13 cellular contexts compared by ENCODE assay signal in the genomic region with DNA sequence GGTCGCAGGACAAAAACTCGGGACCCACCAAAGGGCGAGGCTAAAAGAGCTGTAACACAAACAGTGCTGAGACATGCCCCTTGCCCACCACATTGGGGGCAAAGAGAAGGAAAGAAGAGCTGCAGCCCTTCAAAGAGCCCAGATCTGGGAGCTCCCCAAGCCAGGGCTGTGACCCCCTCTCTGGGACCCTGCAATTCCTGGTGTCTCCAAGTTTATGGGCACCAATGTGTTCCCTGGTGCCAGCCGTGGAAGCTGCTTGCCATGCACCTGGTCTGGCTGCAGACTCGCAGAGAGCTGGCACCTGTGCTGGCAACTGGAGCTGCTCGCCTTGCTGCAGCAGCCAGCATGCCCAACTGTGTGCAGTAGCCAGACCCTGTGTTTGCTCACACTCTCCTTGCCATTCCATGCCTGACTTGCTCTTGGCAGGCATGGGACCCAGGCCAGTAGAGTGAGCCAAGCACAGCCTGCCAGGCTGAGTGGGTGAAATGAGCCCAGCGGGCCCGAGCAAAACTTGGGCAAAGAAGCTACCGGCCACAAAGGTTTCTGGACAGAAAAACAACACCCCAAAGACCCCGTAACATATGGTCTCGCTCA. TPM values are rescaled to one million over a fixed set of nuclear protein-coding genes. Genes with fewer than 3 reads are reported as not detected.
A peak's percentile ranks its signal among the peaks of the same experiment; 100 is the strongest.
DNase-seq lines count a peak whose midpoint lies in the region; ATAC-seq and TF ChIP-seq lines count a peak whose summit lies in the region.
"Had no signal": no experiment of that assay in that cellular context is flagged by ENCODE, and none has a peak within 500 bp of the region (broad histone marks: within the 10 kb centered on the region; RNA-seq: fewer than 3 reads in every experiment).

No MANE protein-coding gene starts in this region.

- no peak overlapping the region for H3K4me3 Mint-ChIP-seq in WTC11
- H3K4me3 Mint-ChIP-seq: activated T-cell treated with anti-CD3 and anti-CD28 coated beads, Interleukin-2, amount 50 U/mL, for 72 hours; CD4-positive, CD25-positive, alpha-beta regulatory T cell had no signal

- ATAC-seq in WTC11 (peak; percentile 29), left ventricle myocardium superior (peak; percentile 95), gastrocnemius medialis (peak in 1 of 2 donors; percentile 84)
- ATAC-seq: activated T-cell treated with anti-CD3 and anti-CD28 coated beads, Interleukin-2, amount 50 U/mL, for 72 hours had no signal

- in situ Hi-C loops in gastrocnemius medialis (cut with MboI; ENCODE audit: low sequenced_read_pairs in 4 of 4), result no loop called here

- H3K4me3 ChIP-seq in gastrocnemius medialis (no peak overlapping the region), esophagus squamous epithelium (no peak overlapping the region), MG63 (no peak overlapping the region), Peyer's patch (no peak overlapping the region)

- H3K27me3 Mint-ChIP-seq in WTC11 (ENCODE audit: low read depth), result no peaks in the 10 kb centered on the region
- H3K27me3 Mint-ChIP-seq: CD4-positive, CD25-positive, alpha-beta regulatory T cell had no signal

- TF ChIP-seq CTCF in WTC11 (IDR thresholded peaks at IDR 0.05) (no peak), gastrocnemius medialis (IDR thresholded peaks at IDR 0.05 in 4 of 5, conservative IDR thresholded peaks at IDR 0.05 in 1 of 5) (no peak), esophagus squamous epithelium (IDR thresholded peaks at IDR 0.05) (no peak), Peyer's patch (IDR thresholded peaks at IDR 0.05) (no peak)

- H3K27ac Mint-ChIP-seq in WTC11, result no peak overlapping the region
- H3K27ac Mint-ChIP-seq: activated T-cell treated with anti-CD3 and anti-CD28 coated beads, Interleukin-2, amount 50 U/mL, for 72 hours; CD4-positive, CD25-positive, alpha-beta regulatory T cell had no signal

- no peaks in the 10 kb centered on the region for H3K4me1 Mint-ChIP-seq in WTC11

- peaks cover 30% of the 10 kb centered on the region for H3K9me3 Mint-ChIP-seq in WTC11

- WGBS in esophagus squamous epithelium, 2 donors, result 49 to 50% methylated on average over 7 to 8 of the region's 11 CpGs

- DNase-seq in NCI-H2196 treated with DMSO at 0.1 percent for 48 hours (lab: John Stamatoyannopoulos, UW; ENCODE audit: unreplicated experiment) (peak; percentile 71), WTC11 (ENCODE audit: low spot score) (no peak), left ventricle myocardium superior (peak; percentile 76), gastrocnemius medialis (peak in 1 of 2 donors; percentile 44), esophagus squamous epithelium (lab: John Stamatoyannopoulos, UW) (no peak), HEK293T (ENCODE audit: extremely low spot score) (no peak), MG63 (no peak), Peyer's patch (no peak)
- DNase-seq: activated CD4-positive, alpha-beta T cell treated with anti-CD3 and anti-CD28 coated beads for 4 hours; activated T-cell treated with anti-CD3 and anti-CD28 coated beads, Interleukin-2, amount 50 U/mL, for 72 hours; CD4-positive, CD25-positive, alpha-beta regulatory T cell; NCI-H1048; stimulated activated CD4-positive, alpha-beta T cell treated with anti-CD3 and anti-CD28 coated beads, Interleukin-4, amount 100 ng/mL, for 1 hour had no signal

- peak overlapping the region in 3 of 4 donors; percentile 33 to 46 (median 44) for H3K27ac ChIP-seq in gastrocnemius medialis
- no peak overlapping the region for H3K27ac ChIP-seq in esophagus squamous epithelium
- no peak overlapping the region for H3K27ac ChIP-seq in Peyer's patch

- peaks cover 0 to 14% (median 0%) of the 10 kb centered on the region in 3 donors for H3K9me3 ChIP-seq in gastrocnemius medialis
- peaks cover 0 to 17% (median 17%) of the 10 kb centered on the region in 3 donors for H3K9me3 ChIP-seq in esophagus squamous epithelium
- H3K9me3 ChIP-seq in MG63, result peaks cover 17% of the 10 kb centered on the region
- peaks cover 0 to 6% (median 0%) of the 10 kb centered on the region in 4 donors for H3K9me3 ChIP-seq in Peyer's patch

- intact Hi-C loops in left ventricle myocardium superior (cut with micrococcal nuclease), result loop anchor here (10.0 kb wide), 1 partner anchor 53 kb away; no protein-coding TSS in a partner anchor
- intact Hi-C loops in gastrocnemius medialis (cut with DNase I; ENCODE audit: low total_unique reads), result no loop called here
- intact Hi-C loops in esophagus squamous epithelium (cut with DNase I), result no loop called here

- peaks cover 3% of the 10 kb centered on the region for H3K36me3 Mint-ChIP-seq in WTC11

- CTCF ChIA-PET in WTC11 (lab: Charles Lee) (interaction anchor here (0.9 to 1.8 kb wide), 6 partner anchors 16 to 209 kb away, joined by 3 to 12 read pairs (median 5); a partner anchor contains a TSS), HEK293T (lab: Yijun Ruan, JAX) (no interaction called here)

- H3K27me3 ChIP-seq in gastrocnemius medialis (no peaks in the 10 kb centered on the region), esophagus squamous epithelium (no peaks in the 10 kb centered on the region), MG63 (no peaks in the 10 kb centered on the region), Peyer's patch (no peaks in the 10 kb centered on the region)

- no peak for TF ChIP-seq POLR2A in gastrocnemius medialis (IDR thresholded peaks at IDR 0.05)
- TF ChIP-seq POLR2A in esophagus squamous epithelium (IDR thresholded peaks at IDR 0.05), result no peak
- TF ChIP-seq POLR2A in Peyer's patch (IDR thresholded peaks at IDR 0.05), result no peak

- H3K36me3 ChIP-seq in gastrocnemius medialis (peaks cover 0 to 8% of the 10 kb centered on the region in 2 donors), esophagus squamous epithelium (peaks cover 0 to 29% (median 0%) of the 10 kb centered on the region in 3 donors), MG63 (peaks cover 14% of the 10 kb centered on the region), Peyer's patch (peaks cover 0 to 18% (median 0%) of the 10 kb centered on the region in 3 donors)

- POLR2A ChIA-PET in WTC11 (lab: Charles Lee) (interaction anchor here (1.1 kb wide), 1 partner anchor 106 kb away, joined by 3 read pairs; a partner anchor contains a TSS), HEK293T (lab: Yijun Ruan, JAX) (interaction anchor here (1.3 kb wide), 1 partner anchor 16 kb away, joined by 3 read pairs; a partner anchor contains a TSS)

- H3K4me1 ChIP-seq in gastrocnemius medialis, result peaks cover 0 to 3% of the 10 kb centered on the region in 2 donors
- H3K4me1 ChIP-seq in esophagus squamous epithelium, result peaks cover 0 to 19% (median 0%) of the 10 kb centered on the region in 3 donors
- no peaks in the 10 kb centered on the region for H3K4me1 ChIP-seq in Peyer's patch

TF ChIP-seq in HEK293T, 16 proteins besides CTCF, POLR2A, EP300 and RAD21:
- no peak for TF ChIP-seq FOXK2 (IDR thresholded peaks at IDR 0.05)
- TF ChIP-seq ARNT (IDR thresholded peaks at IDR 0.05), result no peak
- TF ChIP-seq FOXA1 (IDR thresholded peaks at IDR 0.05), result no peak
- no peak for TF ChIP-seq FOXM1 (IDR thresholded peaks at IDR 0.05; ENCODE audit: borderline replicate concordance)
- TF ChIP-seq SUZ12 (IDR thresholded peaks at IDR 0.05), result no peak
- TF ChIP-seq ZNF384 (IDR thresholded peaks at IDR 0.05), result no peak
- no peak for TF ChIP-seq ELF4 (IDR thresholded peaks at IDR 0.05)
- no peak for TF ChIP-seq NFRKB (IDR thresholded peaks at IDR 0.05)
- TF ChIP-seq TARDBP (IDR thresholded peaks at IDR 0.05), result no peak
- no peak for TF ChIP-seq SP1 (IDR thresholded peaks at IDR 0.05)
- TF ChIP-seq CTBP1 (IDR thresholded peaks at IDR 0.05; ENCODE audit: borderline replicate concordance), result no peak
- no peak for TF ChIP-seq HDGF (IDR thresholded peaks at IDR 0.05; ENCODE audit: borderline replicate concordance)
- TF ChIP-seq, protein P1, sequence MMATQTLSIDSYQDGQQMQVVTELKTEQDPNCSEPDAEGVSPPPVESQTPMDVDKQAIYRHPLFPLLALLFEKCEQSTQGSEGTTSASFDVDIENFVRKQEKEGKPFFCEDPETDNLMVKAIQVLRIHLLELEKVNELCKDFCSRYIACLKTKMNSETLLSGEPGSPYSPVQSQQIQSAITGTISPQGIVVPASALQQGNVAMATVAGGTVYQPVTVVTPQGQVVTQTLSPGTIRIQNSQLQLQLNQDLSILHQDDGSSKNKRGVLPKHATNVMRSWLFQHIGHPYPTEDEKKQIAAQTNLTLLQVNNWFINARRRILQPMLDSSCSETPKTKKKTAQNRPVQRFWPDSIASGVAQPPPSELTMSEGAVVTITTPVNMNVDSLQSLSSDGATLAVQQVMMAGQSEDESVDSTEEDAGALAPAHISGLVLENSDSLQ (IDR thresholded peaks at IDR 0.05), result no peak
- TF ChIP-seq BHLHE40 (IDR thresholded peaks at IDR 0.05; ENCODE audit: borderline replicate concordance), result no peak
- TF ChIP-seq L3MBTL2 (conservative IDR thresholded peaks at IDR 0.05), result no peak
- TF ChIP-seq LEF1 (IDR thresholded peaks at IDR 0.05; ENCODE audit: borderline replicate concordance), result no peak

RNA-seq across cellular contexts. Expression of a gene that starts 16.0 kb away (rescaled TPM):
- total RNA-seq in WTC11 (2021) (12.5 to 15.0 TPM (median 14.6 TPM) in 3 replicates), left ventricle myocardium superior (22.1 TPM), gastrocnemius medialis (10 to 100 TPM; 10.9 to 25.7 (median 14.9) TPM), esophagus squamous epithelium (10 to 100 TPM; 10.9 to 23.5 (median 15.7) TPM), Peyer's patch (10 to 100 TPM; 11.4 to 28.9 (median 17.5) TPM)
- 21.1 and 32.9 TPM in 2 replicates for total RNA-seq in MG63 (2014; rRNA removed; shearing (Covaris generic); ENCODE audit: low replicate concordance)

RNA-seq across cellular contexts. Expression of a gene that starts 16.1 kb away (rescaled TPM):
- 97.7 to 112 TPM (median 110 TPM) in 3 replicates for total RNA-seq in WTC11 (2021)
- total RNA-seq in left ventricle myocardium superior, result 210 TPM
- total RNA-seq in gastrocnemius medialis, result 100 to 1,000 TPM in 1 of 4 donors, 10 to 100 TPM in 3; 48.3 to 113 (median 70.5) TPM
- 100 to 1,000 TPM in 1 of 4 donors, 10 to 100 TPM in 3; 34.5 to 128 (median 49.5) TPM for total RNA-seq in esophagus squamous epithelium
- 92.9 and 136 TPM in 2 replicates for total RNA-seq in MG63 (2014; rRNA removed; shearing (Covaris generic); ENCODE audit: low replicate concordance)
- 100 to 1,000 TPM in 2 of 4 donors, 10 to 100 TPM in 2; 81.1 to 121 (median 97.3) TPM for total RNA-seq in Peyer's patch

RNA-seq across cellular contexts. Expression of a gene that starts 24.6 kb away (rescaled TPM):
- total RNA-seq in WTC11 (2021) (165 to 186 TPM (median 178 TPM) in 3 replicates), left ventricle myocardium superior (89.4 TPM), gastrocnemius medialis (10 to 100 TPM; 49.8 to 77.8 (median 65.7) TPM), esophagus squamous epithelium (10 to 100 TPM; 31.9 to 69.2 (median 48.6) TPM), Peyer's patch (10 to 100 TPM; 55.9 to 90.8 (median 74.5) TPM)
- 59.5 and 111 TPM in 2 replicates for total RNA-seq in MG63 (2014; rRNA removed; shearing (Covaris generic); ENCODE audit: low replicate concordance)

RNA-seq across cellular contexts. Expression of a gene that starts 31.8 kb away (rescaled TPM):
- 36.2 to 51.4 TPM (median 44.8 TPM) in 3 replicates for total RNA-seq in WTC11 (2021)
- 77.7 TPM for total RNA-seq in left ventricle myocardium superior
- 10 to 100 TPM; 13.9 to 43.4 (median 19.6) TPM for total RNA-seq in gastrocnemius medialis
- 10 to 100 TPM; 15.4 to 34.9 (median 27.8) TPM for total RNA-seq in esophagus squamous epithelium
- total RNA-seq in MG63 (2014; rRNA removed; shearing (Covaris generic); ENCODE audit: low replicate concordance), result 2.5 and 15.2 TPM in 2 replicates
- 100 to 1,000 TPM in 3 of 4 donors, 10 to 100 TPM in 1; 79.2 to 232 (median 134) TPM for total RNA-seq in Peyer's patch

Comparison
In these comparisons a context has a peak if more than half of its experiments do, and no peak if none do; other contexts are left out.
1. DNase-seq: peak in NCI-H2196 treated with DMSO at 0.1 percent for 48 hours (single experiment) and left ventricle myocardium superior (single experiment); none in WTC11 (single experiment), esophagus squamous epithelium (single experiment), HEK293T (single experiment), MG63 (single experiment) and Peyer's patch (0 of 3).
2. H3K27ac ChIP-seq: peak in gastrocnemius medialis (3 of 4); none in esophagus squamous epithelium (0 of 4) and Peyer's patch (0 of 4).